ENCODE assay signal across 8 cellular contexts in the genomic region with DNA sequence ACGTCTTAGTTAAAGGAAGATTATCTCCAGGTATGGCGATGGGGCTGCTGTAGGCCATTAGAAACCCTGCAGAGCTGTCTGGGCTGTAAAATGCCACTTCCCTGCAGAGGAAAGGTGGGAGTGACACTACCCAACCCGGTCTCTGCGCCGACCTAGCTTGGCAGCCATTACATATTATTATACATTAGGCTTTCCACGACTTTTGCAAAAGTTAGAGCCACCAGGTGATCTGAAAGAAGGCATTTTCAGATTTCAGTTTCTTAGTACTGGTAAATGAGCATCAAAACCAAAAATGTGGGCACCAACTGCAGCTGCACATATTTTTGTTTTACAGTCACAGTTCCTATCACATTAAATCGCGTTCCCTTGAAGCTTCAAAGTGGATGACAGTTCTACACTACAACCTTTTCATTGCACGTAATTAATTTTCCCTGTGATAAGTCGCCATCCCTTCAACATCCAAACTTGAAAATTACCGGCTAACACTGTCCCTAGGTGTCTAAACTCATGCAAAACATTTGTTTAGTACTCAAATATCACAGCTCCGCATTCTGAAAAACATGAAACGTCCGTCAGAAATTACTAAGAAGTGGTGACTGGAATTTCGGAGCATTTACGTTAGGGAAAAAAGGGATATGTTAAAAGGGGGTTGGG.
DNase-seq lines count a peak whose midpoint lies in the region; ATAC-seq, FAIRE-seq and TF ChIP-seq lines count a peak whose summit lies in the region.

No MANE protein-coding gene starts in this region.

- H3K4me1 ChIP-seq in OCI-LY3 (ENCODE audit: low read length) (peaks cover 49% of the 10 kb centered on the region), endothelial cell of umbilical vein (ENCODE audit: control insufficient read depth, extremely low read depth, insufficient read depth, low read length) (peaks cover 9% of the 10 kb centered on the region), skeletal muscle satellite cell (ENCODE audit: control insufficient read depth, insufficient read depth, low read length) (peaks cover 31% of the 10 kb centered on the region)

- DNase-seq in DMS53 (lab: John Stamatoyannopoulos, UW) = peak; percentile 27
- DNase-seq in DMS53 treated with DMSO at 0.1 percent for 48 hours (lab: John Stamatoyannopoulos, UW; ENCODE audit: unreplicated experiment) = no peak
- no peak for DNase-seq in endothelial cell of umbilical vein (ENCODE audit: low read depth, low spot score)
- DNase-seq in RCC 7860 (ENCODE audit: low spot score) = no peak
- no peak for DNase-seq in activated CD8-positive, alpha-beta memory T cell treated with anti-CD3 and anti-CD28 coated beads, Interleukin-2, amount 50 U/mL, for 48 hours

- peak overlapping the region; percentile 74 for H3K27ac ChIP-seq in OCI-LY3 (ENCODE audit: low read length)
- no peak overlapping the region for H3K27ac ChIP-seq in endothelial cell of umbilical vein (ENCODE audit: insufficient read depth, low read depth, low read length)

- H4K20me1 ChIP-seq in OCI-LY3 (ENCODE audit: insufficient read depth, low read length) (no peaks in the 10 kb centered on the region), endothelial cell of umbilical vein (replicated peaks; ENCODE audit: control insufficient read depth, extremely low read depth, insufficient read depth, low read length) (no peaks in the 10 kb centered on the region)

- BruUV-seq in endothelial cell of umbilical vein (replicated peaks; lab: Mats Ljungman, UMichigan) = no TSS peak

- FAIRE-seq in endothelial cell of umbilical vein (lab: Jason Lieb, UNC) (peak; percentile 24), RCC 7860 (lab: Jason Lieb, UNC) (no peak)

- H3K27me3 ChIP-seq in OCI-LY3 (ENCODE audit: low read depth, low read length) = no peaks in the 10 kb centered on the region
- no peaks in the 10 kb centered on the region for H3K27me3 ChIP-seq in endothelial cell of umbilical vein (ENCODE audit: control insufficient read depth in 2 of 2, insufficient read depth in 2 of 2, low read length in 2 of 2)
- H3K27me3 ChIP-seq in skeletal muscle satellite cell (ENCODE audit: control insufficient read depth, insufficient read depth, low read length) = no peaks in the 10 kb centered on the region

- intact Hi-C loops in endothelial cell of umbilical vein (cut with micrococcal nuclease) = no loop called here

- no peak for ATAC-seq in HG02678 (IDR thresholded peaks at IDR 0.05; ENCODE audit: unreplicated experiment)

- H2AFZ ChIP-seq in OCI-LY3 (ENCODE audit: low read depth, low read length) = peak overlapping the region; percentile 80
- no peak overlapping the region for H2AFZ ChIP-seq in endothelial cell of umbilical vein (ENCODE audit: low read depth, low read length)

- TF ChIP-seq CTCF in OCI-LY3 (IDR thresholded peaks at IDR 0.05; ENCODE audit: low read depth, low read length) = no peak
- no peak for TF ChIP-seq CTCF in endothelial cell of umbilical vein (IDR thresholded peaks at IDR 0.05; ENCODE audit: extremely low read depth in 1 of 2, insufficient read depth in 1 of 2, low read depth in 1 of 2, low read length in 2 of 2)

- TF ChIP-seq POLR2A in endothelial cell of umbilical vein (IDR thresholded peaks at IDR 0.05; ENCODE audit: low read depth, low read length) = no peak

- H3K4me2 ChIP-seq in OCI-LY3 (ENCODE audit: low read length) (peak overlapping the region; percentile 96), endothelial cell of umbilical vein (ENCODE audit: insufficient read depth, low read length) (no peak overlapping the region), skeletal muscle satellite cell (ENCODE audit: low read length) (peak overlapping the region; percentile 87)

- dilution Hi-C loops in endothelial cell of umbilical vein (cut with MboI; ENCODE audit: extremely low pct_ligation_motif_present, low sequenced_read_pairs) = loop anchor here (25.0 kb wide), 1 partner anchor 94 kb away; the partner anchor contains the start of gene CHD2

- no peaks in the 10 kb centered on the region for H3K79me2 ChIP-seq in OCI-LY3 (ENCODE audit: low read length)
- H3K79me2 ChIP-seq in endothelial cell of umbilical vein (ENCODE audit: control insufficient read depth, insufficient read depth, low read length) = no peaks in the 10 kb centered on the region

- H3K9me3 ChIP-seq in OCI-LY3 (ENCODE audit: insufficient read depth, low read length) = no peaks in the 10 kb centered on the region
- no peaks in the 10 kb centered on the region for H3K9me3 ChIP-seq in endothelial cell of umbilical vein (replicated peaks; ENCODE audit: control insufficient read depth, insufficient read depth, low read length)
- no peaks in the 10 kb centered on the region for H3K9me3 ChIP-seq in skeletal muscle satellite cell (replicated peaks; ENCODE audit: low read length)

- H3K36me3 ChIP-seq in OCI-LY3 (replicated peaks; ENCODE audit: low read depth, low read length) (no peaks in the 10 kb centered on the region), endothelial cell of umbilical vein (ENCODE audit: control insufficient read depth in 2 of 2, extremely low read depth in 1 of 2, insufficient read depth in 2 of 2, low read length in 2 of 2) (no peaks in the 10 kb centered on the region), skeletal muscle satellite cell (ENCODE audit: insufficient read depth, low read length) (no peaks in the 10 kb centered on the region)

- POLR2A ChIA-PET in endothelial cell of umbilical vein (lab: Charles Lee) = interaction anchor here (1.1 kb wide), 1 partner anchor 64 kb away, joined by 4 read pairs; no protein-coding TSS in a partner anchor

- CTCF ChIA-PET in endothelial cell of umbilical vein (lab: Charles Lee) = interaction anchor here (1.0 to 2.0 kb wide), 2 partner anchors 8 to 10 kb away, joined by 5 to 6 read pairs; no protein-coding TSS in a partner anchor

- no peaks in the 10 kb centered on the region for H3K9me1 ChIP-seq in endothelial cell of umbilical vein (replicated peaks; ENCODE audit: control insufficient read depth, extremely low read depth, insufficient read depth, low read length)

- peak overlapping the region; percentile 82 for H3K4me3 ChIP-seq in OCI-LY3 (ENCODE audit: low read length)
- H3K4me3 ChIP-seq in endothelial cell of umbilical vein (replicated peaks in 1 of 3; ENCODE audit: insufficient read depth in 1 of 3, low read depth in 1 of 3, low read length in 3 of 3) = no peak overlapping the region
- H3K4me3 ChIP-seq in skeletal muscle satellite cell (ENCODE audit: low read length) = peak overlapping the region; percentile 70

- H3K9ac ChIP-seq in OCI-LY3 (ENCODE audit: low read length) (peak overlapping the region; percentile 87), endothelial cell of umbilical vein (replicated peaks; ENCODE audit: extremely low read depth, insufficient read depth, low read length) (no peak overlapping the region), skeletal muscle satellite cell (ENCODE audit: low read depth, low read length) (peak overlapping the region; percentile 83)

TF ChIP-seq in endothelial cell of umbilical vein, 7 proteins besides CTCF, POLR2A, EP300 and RAD21:
- no peak for TF ChIP-seq MYC (IDR thresholded peaks at IDR 0.05; ENCODE audit: low read depth, low read length)
- no peak for TF ChIP-seq JUN (IDR thresholded peaks at IDR 0.05; ENCODE audit: borderline replicate concordance, insufficient read depth, insufficient read length, low read depth)
- TF ChIP-seq, protein P1, sequence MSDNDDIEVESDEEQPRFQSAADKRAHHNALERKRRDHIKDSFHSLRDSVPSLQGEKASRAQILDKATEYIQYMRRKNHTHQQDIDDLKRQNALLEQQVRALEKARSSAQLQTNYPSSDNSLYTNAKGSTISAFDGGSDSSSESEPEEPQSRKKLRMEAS (IDR thresholded peaks at IDR 0.05; ENCODE audit: insufficient read depth, insufficient read length) = no peak
- TF ChIP-seq EZH2 (IDR thresholded peaks at IDR 0.05; ENCODE audit: borderline replicate concordance, low read depth, low read length, severe bottlenecking) = no peak
- TF ChIP-seq GATA2 (IDR thresholded peaks at IDR 0.05; ENCODE audit: insufficient read depth, insufficient read length, low read depth, low read length) = no peak
- TF ChIP-seq FOS (IDR thresholded peaks at IDR 0.05; ENCODE audit: borderline replicate concordance, insufficient read depth, low read length) = no peak
- TF ChIP-seq POLR2AphosphoS5 (IDR thresholded peaks at IDR 0.05; ENCODE audit: insufficient read depth, low read depth, low read length) = no peak
TF ChIP-seq in endothelial cell of umbilical vein: peak in this region for 0.

Comparison
In these comparisons a context has a peak if more than half of its experiments do, and no peak if none do; other contexts are left out.
1. H3K4me3 ChIP-seq: peak in OCI-LY3 (single experiment) and skeletal muscle satellite cell (single experiment); none in endothelial cell of umbilical vein (0 of 3).